Comparison of ENCODE assay signal across 18 cellular contexts in the genomic region with DNA sequence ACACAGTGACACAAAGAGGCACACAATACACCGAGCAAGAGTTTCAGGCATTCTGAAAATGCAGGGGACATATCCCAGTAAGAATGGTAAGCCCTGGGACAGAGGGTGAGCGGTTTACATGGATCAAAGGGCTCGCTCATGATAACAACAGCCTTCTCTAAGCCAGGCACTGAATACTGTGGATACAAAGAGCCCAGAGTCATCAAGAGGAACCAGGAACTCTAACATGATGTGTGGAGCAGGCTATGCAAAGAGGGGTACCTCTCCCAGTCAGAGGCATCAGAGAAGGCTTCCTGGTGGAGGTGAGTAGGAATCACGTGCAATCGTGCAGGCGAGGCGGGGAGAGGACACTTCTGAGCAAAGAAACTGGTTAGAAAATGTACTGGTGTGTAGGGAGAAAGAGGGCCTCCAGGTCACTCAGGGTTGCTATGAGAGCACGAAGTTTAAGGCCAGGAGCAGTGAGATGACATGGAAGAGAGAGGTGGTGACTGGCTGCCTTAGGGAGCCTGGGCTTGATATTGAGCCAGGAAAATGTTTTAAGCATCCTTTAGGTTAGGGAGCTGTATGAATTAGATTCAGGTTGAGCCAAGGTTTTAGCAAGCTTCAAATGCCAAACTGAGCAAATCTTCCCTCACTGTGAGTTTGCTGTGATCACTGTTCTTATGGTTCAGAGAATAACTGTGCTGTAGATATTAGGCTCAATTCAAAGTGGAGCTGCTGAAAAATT.
DNase-seq lines count a peak whose midpoint lies in the region; ATAC-seq lines count a peak whose summit lies in the region.
"Had no signal": no experiment of that assay in that cellular context is flagged by ENCODE, and none has a peak within 500 bp of the region (broad histone marks: within the 10 kb centered on the region; RNA-seq: fewer than 3 reads in every experiment).

No MANE protein-coding gene starts in this region.

- H3K9me3 ChIP-seq in mesodermal cell (ENCODE audit: control insufficient read depth, low read length) (no peaks in the 10 kb centered on the region), mesenchymal stem cell (ENCODE audit: control insufficient read depth, low read length) (no peaks in the 10 kb centered on the region)
- H3K9me3 ChIP-seq: SK-N-SH had no signal

- no peak overlapping the region for H3K4me2 ChIP-seq in mesenchymal stem cell (ENCODE audit: low read length, poor library complexity, severe bottlenecking)
- H3K4me2 ChIP-seq: KMS-11, SK-N-SH had no signal

- DNase-seq in H7 (no peak), SW480 (ENCODE audit: low spot score) (peak; percentile 8), mesenchymal stem cell (no peak), GDM1 (lab: John Stamatoyannopoulos, UW) (no peak)
- DNase-seq in stimulated activated effector memory CD8-positive, alpha-beta T cell treated with anti-CD3 and anti-CD28 coated beads, Interleukin-12 subunit alpha, Interleukin-12 subunit beta, amount 100 ng/mL, for 72 hours (ENCODE audit: low spot score in 2 of 2): no peak
- DNase-seq: GF-D8, GOT3, MV-4-11, NCI-H1694 treated with DMSO at 0.1 percent for 48 hours, NCI-H510A, NCI-H774, RPMI8226, SHP77 treated with DMSO at 0.1 percent for 48 hours, SK-N-SH had no signal

- H2BK15ac ChIP-seq in mesenchymal stem cell (ENCODE audit: low read depth, poor library complexity, severe bottlenecking): no peak overlapping the region

- H3K9me3 Mint-ChIP-seq in stimulated activated effector memory CD8-positive, alpha-beta T cell treated with anti-CD3 and anti-CD28 coated beads, Interleukin-12 subunit alpha, Interleukin-12 subunit beta, amount 100 ng/mL, for 72 hours: no peaks in the 10 kb centered on the region
- H3K9me3 Mint-ChIP-seq: CD14-positive monocyte had no signal

- no peak overlapping the region for H4K91ac ChIP-seq in mesenchymal stem cell (ENCODE audit: low read length)

- H3K27ac Mint-ChIP-seq in stimulated activated effector memory CD8-positive, alpha-beta T cell treated with anti-CD3 and anti-CD28 coated beads, Interleukin-12 subunit alpha, Interleukin-12 subunit beta, amount 100 ng/mL, for 72 hours: peak overlapping the region; percentile 13
- H3K27ac Mint-ChIP-seq: CD14-positive monocyte had no signal

- H3K4me3 ChIP-seq in H7 (ENCODE audit: insufficient read depth, low read depth, low read length) (peak overlapping the region; percentile 21; the same call in 1 of the 2 replicates), mesodermal cell (ENCODE audit: extremely low read depth, insufficient read depth, low read length, poor library complexity, severe bottlenecking) (no peak overlapping the region), mesenchymal stem cell (ENCODE audit: insufficient read depth in 1 of 2, low read depth in 1 of 2, low read length in 2 of 2) (no peak overlapping the region)

- 91 to 97% methylated on average over 7 of the region's 8 CpGs for WGBS in mesodermal cell (ENCODE audit: insufficient coverage in 2 of 2), 2 experiments
- WGBS in mesenchymal stem cell: 89% methylated on average over 8 of the region's 8 CpGs

- H2AK5ac ChIP-seq in mesenchymal stem cell (ENCODE audit: low read length, severe bottlenecking): no peak overlapping the region

- H2BK12ac ChIP-seq in mesenchymal stem cell (ENCODE audit: low read length in 2 of 2): peak overlapping the region in 1 of 2 experiments; percentile 32

- no peak overlapping the region for H3K18ac ChIP-seq in mesenchymal stem cell (ENCODE audit: low read depth in 1 of 2, low read length in 2 of 2)

- no peak overlapping the region for H2BK5ac ChIP-seq in mesenchymal stem cell (ENCODE audit: low read depth, low read length, poor library complexity, severe bottlenecking)

- no peaks in the 10 kb centered on the region for H3K36me3 Mint-ChIP-seq in stimulated activated effector memory CD8-positive, alpha-beta T cell treated with anti-CD3 and anti-CD28 coated beads, Interleukin-12 subunit alpha, Interleukin-12 subunit beta, amount 100 ng/mL, for 72 hours
- H3K36me3 Mint-ChIP-seq: CD14-positive monocyte had no signal

- H3K27me3 ChIP-seq in H7 (ENCODE audit: control insufficient read depth, insufficient read depth, low read length) (no peaks in the 10 kb centered on the region), mesenchymal stem cell (ENCODE audit: control insufficient read depth in 1 of 2, insufficient read depth in 1 of 2, low read length in 2 of 2) (no peaks in the 10 kb centered on the region)

- no peak overlapping the region for H2BK120ac ChIP-seq in mesenchymal stem cell (ENCODE audit: low read depth, low read length)

- H2AFZ ChIP-seq in mesenchymal stem cell (ENCODE audit: low read depth, low read length): no peak overlapping the region

- H3K79me1 ChIP-seq in mesenchymal stem cell (replicated peaks; ENCODE audit: low read length, poor library complexity, severe bottlenecking): no peaks in the 10 kb centered on the region

- peaks cover 5% of the 10 kb centered on the region for H3K4me1 Mint-ChIP-seq in stimulated activated effector memory CD8-positive, alpha-beta T cell treated with anti-CD3 and anti-CD28 coated beads, Interleukin-12 subunit alpha, Interleukin-12 subunit beta, amount 100 ng/mL, for 72 hours
- H3K4me1 Mint-ChIP-seq: CD14-positive monocyte had no signal

- H3K27ac ChIP-seq in mesodermal cell (ENCODE audit: low read depth, low read length, severe bottlenecking) (peak overlapping the region; percentile 18), mesenchymal stem cell (ENCODE audit: low read length, poor library complexity, severe bottlenecking) (no peak overlapping the region)
- H3K27ac ChIP-seq: KMS-11 had no signal

- no peak overlapping the region for H3K4ac ChIP-seq in mesenchymal stem cell (ENCODE audit: low read depth in 1 of 2, low read length in 2 of 2)

- no peak overlapping the region for H3K4me3 Mint-ChIP-seq in stimulated activated effector memory CD8-positive, alpha-beta T cell treated with anti-CD3 and anti-CD28 coated beads, Interleukin-12 subunit alpha, Interleukin-12 subunit beta, amount 100 ng/mL, for 72 hours
- H3K4me3 Mint-ChIP-seq: CD14-positive monocyte had no signal

- H3K14ac ChIP-seq in mesenchymal stem cell (ENCODE audit: low read length in 2 of 2): no peak overlapping the region

- H3K36me3 ChIP-seq in H7 (replicated peaks; ENCODE audit: control insufficient read depth, insufficient read depth, low read length) (no peaks in the 10 kb centered on the region), mesodermal cell (ENCODE audit: control insufficient read depth, insufficient read depth, low read length) (no peaks in the 10 kb centered on the region), mesenchymal stem cell (ENCODE audit: control insufficient read depth in 1 of 2, insufficient read depth in 2 of 2, low read depth in 1 of 2, low read length in 2 of 2) (no peaks in the 10 kb centered on the region)

- H3K9ac ChIP-seq in mesenchymal stem cell (ENCODE audit: low read length): no peak overlapping the region
- H3K9ac ChIP-seq: KMS-11, SK-N-SH had no signal

- no peak for ATAC-seq in stimulated activated effector memory CD8-positive, alpha-beta T cell treated with anti-CD3 and anti-CD28 coated beads, Interleukin-12 subunit alpha, Interleukin-12 subunit beta, amount 100 ng/mL, for 72 hours
- no peak for ATAC-seq in HG02973 (IDR thresholded peaks at IDR 0.05; ENCODE audit: unreplicated experiment)

- peak overlapping the region in 1 of 2 experiments; percentile 14 for H3K23ac ChIP-seq in mesenchymal stem cell (ENCODE audit: low read length in 2 of 2)

- H3K4me1 ChIP-seq in mesodermal cell (ENCODE audit: control insufficient read depth, insufficient read depth, low read length, poor library complexity, severe bottlenecking) (peaks cover 54% of the 10 kb centered on the region), mesenchymal stem cell (ENCODE audit: control insufficient read depth, insufficient read depth, low read depth, low read length) (no peaks in the 10 kb centered on the region)

- H4K8ac ChIP-seq in mesenchymal stem cell (ENCODE audit: low read length): no peak overlapping the region
